In the genomic region with DNA sequence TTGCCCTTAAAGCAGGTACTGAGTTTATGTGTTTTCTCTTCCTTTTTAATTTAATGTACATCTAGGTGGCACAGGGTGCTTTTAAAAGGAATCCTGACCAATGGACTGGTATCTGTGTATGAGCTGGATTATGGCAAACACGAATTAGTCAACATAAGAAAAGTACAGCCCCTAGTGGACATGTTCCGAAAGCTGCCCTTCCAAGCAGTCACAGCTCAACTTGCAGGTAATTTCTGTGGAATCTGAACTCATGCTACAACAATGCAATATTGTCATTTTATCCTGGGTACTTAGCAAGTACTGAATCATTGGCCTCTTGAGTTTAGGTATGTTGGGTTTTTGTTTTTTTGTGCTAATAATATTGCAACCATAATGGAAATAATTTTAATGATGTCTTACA, we compare ENCODE assay signal across 12 cellular contexts. TPM values are rescaled to one million over a fixed set of nuclear protein-coding genes. Genes with fewer than 3 reads are reported as not detected.
DNase-seq lines count a peak whose midpoint lies in the region; ATAC-seq, FAIRE-seq and TF ChIP-seq lines count a peak whose summit lies in the region.
"Had no signal": no experiment of that assay in that cellular context is flagged by ENCODE, and none has a peak within 500 bp of the region (broad histone marks: within the 10 kb centered on the region; RNA-seq: fewer than 3 reads in every experiment).

No MANE protein-coding gene starts in this region.

- H3K27ac Mint-ChIP-seq in H9: no peak overlapping the region
- no peak overlapping the region for H3K27ac Mint-ChIP-seq in activated CD4-positive, alpha-beta memory T cell treated with anti-CD3 and anti-CD28 coated beads, Interleukin-2, amount 10 ng/mL, durations not matched to agents 7 days and 5 days
- H3K27ac Mint-ChIP-seq: activated CD4-positive, alpha-beta T cell treated with anti-CD3 and anti-CD28 coated beads, Interleukin-2, amount 10 ng/mL, durations not matched to agents 7 days and 5 days; activated naive CD8-positive, alpha-beta T cell treated with anti-CD3 and anti-CD28 coated beads for 36 hours had no signal

- H2AFZ ChIP-seq in H9 (ENCODE audit: low read length) (no peak overlapping the region), keratinocyte (ENCODE audit: control insufficient read depth, low read length) (no peak overlapping the region)

- no peak overlapping the region for H2AK5ac ChIP-seq in H9 (ENCODE audit: insufficient read length, low read length)

- no peak overlapping the region for H3K4me3 Mint-ChIP-seq in H9
- H3K4me3 Mint-ChIP-seq in activated CD4-positive, alpha-beta memory T cell treated with anti-CD3 and anti-CD28 coated beads, Interleukin-2, amount 10 ng/mL, durations not matched to agents 7 days and 5 days: no peak overlapping the region
- H3K4me3 Mint-ChIP-seq: activated CD4-positive, alpha-beta T cell treated with anti-CD3 and anti-CD28 coated beads, Interleukin-2, amount 10 ng/mL, durations not matched to agents 7 days and 5 days; activated naive CD8-positive, alpha-beta T cell treated with anti-CD3 and anti-CD28 coated beads for 36 hours had no signal

- ATAC-seq in HG02798 (IDR thresholded peaks at IDR 0.05; ENCODE audit: poor library complexity, unreplicated experiment) (no peak), GM19328 (IDR thresholded peaks at IDR 0.05; ENCODE audit: unreplicated experiment) (no peak)
- ATAC-seq: left colon, right cardiac atrium had no signal

- no peaks in the 10 kb centered on the region; the same call in 1 of the 2 replicates for H3K27me3 Mint-ChIP-seq in H9 (ENCODE audit: low read depth)
- no peaks in the 10 kb centered on the region for H3K27me3 Mint-ChIP-seq in activated CD4-positive, alpha-beta memory T cell treated with anti-CD3 and anti-CD28 coated beads, Interleukin-2, amount 10 ng/mL, durations not matched to agents 7 days and 5 days
- H3K27me3 Mint-ChIP-seq: activated CD4-positive, alpha-beta T cell treated with anti-CD3 and anti-CD28 coated beads, Interleukin-2, amount 10 ng/mL, durations not matched to agents 7 days and 5 days; activated naive CD8-positive, alpha-beta T cell treated with anti-CD3 and anti-CD28 coated beads for 36 hours had no signal

- WGBS in H9 (ENCODE audit: extremely low coverage, insufficient read length, low lambda C conversion rate): no CpG with 5 or more reads among the region's 2 CpGs

- no peak overlapping the region for H4K8ac ChIP-seq in H9 (replicated peaks; ENCODE audit: insufficient read length, low read depth, low read length)

- H3K4me1 ChIP-seq in H9 (ENCODE audit: insufficient read depth, low read length) (no peaks in the 10 kb centered on the region), keratinocyte (ENCODE audit: control insufficient read depth, extremely low read depth, insufficient read depth, low read length) (no peaks in the 10 kb centered on the region)

- H2BK12ac ChIP-seq in H9 (ENCODE audit: insufficient read length, low read depth, low read length): no peak overlapping the region

- H3K4me2 ChIP-seq in H9 (ENCODE audit: insufficient read depth, insufficient read length, low read length) (no peak overlapping the region), keratinocyte (ENCODE audit: control insufficient read depth, extremely low read depth, insufficient read depth, low read depth, low read length) (no peak overlapping the region)

- dilution Hi-C loops in keratinocyte (cut with MboI; ENCODE audit: extremely low pct_ligation_motif_present, low sequenced_read_pairs): no loop called here

- H3K27me3 ChIP-seq in H9 (ENCODE audit: insufficient read depth, low read length): no peaks in the 10 kb centered on the region
- H3K27me3 ChIP-seq in keratinocyte (ENCODE audit: control insufficient read depth, extremely low read depth, insufficient read depth, low read length): no peaks in the 10 kb centered on the region

- no peaks in the 10 kb centered on the region for H4K20me1 ChIP-seq in H9 (ENCODE audit: control insufficient read depth, insufficient read depth, insufficient read length)
- no peaks in the 10 kb centered on the region for H4K20me1 ChIP-seq in keratinocyte (ENCODE audit: control insufficient read depth, extremely low read depth, insufficient read depth, low read length)

- H3K18ac ChIP-seq in H9 (ENCODE audit: insufficient read length, low read depth, low read length): no peak overlapping the region

- H3K4me1 Mint-ChIP-seq in H9: no peaks in the 10 kb centered on the region
- H3K4me1 Mint-ChIP-seq in activated CD4-positive, alpha-beta memory T cell treated with anti-CD3 and anti-CD28 coated beads, Interleukin-2, amount 10 ng/mL, durations not matched to agents 7 days and 5 days: no peaks in the 10 kb centered on the region

- no peak overlapping the region for H4K5ac ChIP-seq in H9 (ENCODE audit: insufficient read length, low read depth, low read length)

- H3K9me3 ChIP-seq in H9 (ENCODE audit: control insufficient read depth, low read depth, low read length) (no peaks in the 10 kb centered on the region), keratinocyte (ENCODE audit: control insufficient read depth, low read depth, low read length) (peaks cover 3% of the 10 kb centered on the region)

- H2BK20ac ChIP-seq in H9 (ENCODE audit: low read depth, low read length, poor library complexity, severe bottlenecking): no peak overlapping the region

- H3K14ac ChIP-seq in H9 (ENCODE audit: insufficient read depth, low read length): no peak overlapping the region

- H3K27ac ChIP-seq in H9 (ENCODE audit: insufficient read length, low read depth, low read length) (no peak overlapping the region), keratinocyte (ENCODE audit: control insufficient read depth, insufficient read depth, low read length) (no peak overlapping the region)

- no peak overlapping the region for H3K4me3 ChIP-seq in AG10803 (ENCODE audit: low read length)
- no peak overlapping the region for H3K4me3 ChIP-seq in keratinocyte (ENCODE audit: control insufficient read depth in 2 of 3, extremely low read depth in 1 of 3, insufficient read depth in 2 of 3, low read depth in 1 of 3, low read length in 3 of 3)

- no peak overlapping the region for H2BK15ac ChIP-seq in H9 (ENCODE audit: low read depth, low read length)

- no peak for DNase-seq in AG10803 (ENCODE audit: low read depth)
- no peak for DNase-seq in H9
- peak; percentile 26 for DNase-seq in SW480 (ENCODE audit: low spot score)
- no peak for DNase-seq in keratinocyte (ENCODE audit: low read depth, low spot score)
- DNase-seq in activated CD4-positive, alpha-beta memory T cell treated with anti-CD3 and anti-CD28 coated beads, Interleukin-2, amount 10 ng/mL, durations not matched to agents 7 days and 5 days: no peak
- no peak for DNase-seq in DMS79 (lab: John Stamatoyannopoulos, UW)
- DNase-seq: activated CD4-positive, alpha-beta T cell treated with anti-CD3 and anti-CD28 coated beads, Interleukin-2, amount 10 ng/mL, durations not matched to agents 7 days and 5 days; activated naive CD8-positive, alpha-beta T cell treated with anti-CD3 and anti-CD28 coated beads for 36 hours; left colon; right cardiac atrium had no signal

- H4K91ac ChIP-seq in H9 (ENCODE audit: insufficient read length, low read depth, low read length): no peak overlapping the region

- H2BK120ac ChIP-seq in H9 (ENCODE audit: low read depth, low read length, poor library complexity, severe bottlenecking): no peak overlapping the region

- POLR2A ChIA-PET in activated CD4-positive, alpha-beta memory T cell treated with anti-CD3 and anti-CD28 coated beads, Interleukin-2, amount 10 ng/mL, durations not matched to agents 7 days and 5 days (lab: Charles Lee): interaction anchor here (0.5 to 0.6 kb wide), 2 partner anchors 14 to 436 kb away, joined by 3 read pairs; a partner anchor contains a TSS

- H3K4ac ChIP-seq in H9 (ENCODE audit: low read depth, low read length): no peak overlapping the region

- H3K9me1 ChIP-seq in keratinocyte (ENCODE audit: control insufficient read depth, extremely low read depth, insufficient read depth, low read length): no peaks in the 10 kb centered on the region

- no peak overlapping the region for H2BK5ac ChIP-seq in H9 (ENCODE audit: insufficient read length, low read length)

- H3K36me3 Mint-ChIP-seq in H9 (ENCODE audit: insufficient read depth in 1 of 3, low read depth in 3 of 3): peaks cover 0 to 15% (median 6%) of the 10 kb centered on the region in 3 experiments; a peak in 3 of 7 replicates
- peaks cover 62% of the 10 kb centered on the region for H3K36me3 Mint-ChIP-seq in activated CD4-positive, alpha-beta memory T cell treated with anti-CD3 and anti-CD28 coated beads, Interleukin-2, amount 10 ng/mL, durations not matched to agents 7 days and 5 days (ENCODE audit: low read depth)

- no peak for FAIRE-seq in keratinocyte (lab: Jason Lieb, UNC)

- H3K9me3 Mint-ChIP-seq in H9: peaks cover 4% of the 10 kb centered on the region in 2 experiments; a peak in 3 of 5 replicates
- peaks cover 13% of the 10 kb centered on the region for H3K9me3 Mint-ChIP-seq in activated CD4-positive, alpha-beta memory T cell treated with anti-CD3 and anti-CD28 coated beads, Interleukin-2, amount 10 ng/mL, durations not matched to agents 7 days and 5 days

- H3K36me3 ChIP-seq in keratinocyte (ENCODE audit: control insufficient read depth in 2 of 2, extremely low read depth in 1 of 2, insufficient read depth in 2 of 2, low read length in 2 of 2): peaks cover 0 to 2% of the 10 kb centered on the region in 2 experiments

- H3K9ac ChIP-seq in H9 (ENCODE audit: extremely low read depth, insufficient read length, low read length): no peak overlapping the region
- H3K9ac ChIP-seq in keratinocyte (ENCODE audit: control insufficient read depth, extremely low read depth, insufficient read depth, low read length): no peak overlapping the region

- H3T11ph ChIP-seq in H9 (ENCODE audit: low read length): no peak overlapping the region

- H3K23ac ChIP-seq in H9 (ENCODE audit: insufficient read length, low read depth, low read length): no peak overlapping the region

- CTCF ChIA-PET in activated CD4-positive, alpha-beta memory T cell treated with anti-CD3 and anti-CD28 coated beads, Interleukin-2, amount 10 ng/mL, durations not matched to agents 7 days and 5 days (lab: Charles Lee): interaction anchor here (0.8 to 1.4 kb wide), 4 partner anchors 18 to 129 kb away, joined by 3 to 4 read pairs (median 3); no protein-coding TSS in a partner anchor

- no peaks in the 10 kb centered on the region for H3K79me2 ChIP-seq in H9 (ENCODE audit: insufficient read depth, low read length)
- no peaks in the 10 kb centered on the region for H3K79me2 ChIP-seq in keratinocyte (ENCODE audit: control insufficient read depth, insufficient read depth, low read length)

- TF ChIP-seq CTCF in AG10803 (conservative IDR thresholded peaks at IDR 0.05; ENCODE audit: low read length): peak; percentile 30
- TF ChIP-seq CTCF in H9 (conservative IDR thresholded peaks at IDR 0.05): peak; percentile 50
- peak; percentile 40 to 55 (median 53) for TF ChIP-seq CTCF in keratinocyte (optimal IDR thresholded peaks at IDR 0.05 in 1 of 3, IDR thresholded peaks at IDR 0.05 in 1 of 3, conservative IDR thresholded peaks at IDR 0.05 in 1 of 3; ENCODE audit: extremely low read depth in 1 of 3, insufficient read depth in 2 of 3, low read length in 3 of 3)

- H3K56ac ChIP-seq in H9 (ENCODE audit: insufficient read length, low read depth, low read length): no peak overlapping the region

- no peaks in the 10 kb centered on the region for H3K23me2 ChIP-seq in H9 (ENCODE audit: insufficient read length, low read depth, low read length, poor library complexity, severe bottlenecking)

- no peaks in the 10 kb centered on the region for H3K79me1 ChIP-seq in H9 (ENCODE audit: insufficient read depth, low read depth, low read length, poor library complexity, severe bottlenecking)

RNA-seq across cellular contexts. Expression of a gene that starts 14.4 kb away (rescaled TPM):
- total RNA-seq in H9 (2021): 0.72 and 0.98 TPM in 2 replicates
- not detected in 3 replicates for polyA plus RNA-seq in keratinocyte
- polyA plus RNA-seq in keratinocyte (2011; ENCODE audit: low read depth): 0.07 TPM
- 0.04 TPM in 1 of 2 replicates, not detected in the other for polyA plus RNA-seq in keratinocyte (2011; cell fraction: cytosol; rRNA removed)
- 0.03 TPM in 1 of 2 replicates, not detected in the other for polyA plus RNA-seq in keratinocyte (2011; cell fraction: nucleus; rRNA removed)
- 0.28 TPM in 1 of 2 replicates, not detected in the other for polyA plus RNA-seq in keratinocyte (2012; ENCODE audit: low replicate concordance)
- polyA minus RNA-seq in keratinocyte: 0.13 TPM in 1 of 3 replicates, not detected in the others
- not detected for polyA minus RNA-seq in keratinocyte (2011; cell fraction: cytosol; rRNA and poly(A)+ RNA removed)
- not detected in 2 replicates for polyA minus RNA-seq in keratinocyte (2011; cell fraction: nucleus; rRNA and poly(A)+ RNA removed)
- 1 to 10 TPM; 1.5 to 1.8 TPM for total RNA-seq in activated CD4-positive, alpha-beta memory T cell treated with anti-CD3 and anti-CD28 coated beads, Interleukin-2, amount 10 ng/mL, durations not matched to agents 7 days and 5 days
